ENCODE assay signal across 25 cellular contexts in genomic region chr1:202276920-202277319, GRCh38.
"Had no signal": no experiment of that assay in that cellular context is flagged by ENCODE, and none has a peak within 500 bp of the region (broad histone marks: within the 10 kb centered on the region; RNA-seq: fewer than 3 reads in every experiment).

No MANE protein-coding gene starts in this region.

- ATAC-seq: activated CD4-positive, alpha-beta T cell treated with anti-CD3 and anti-CD28 coated beads for 36 hours; activated CD8-positive, alpha-beta T cell treated with anti-CD3 and anti-CD28 coated beads, Interleukin-2, amount 10 ng/mL, durations not matched to agents 7 days and 5 days; activated naive CD4-positive, alpha-beta T cell treated with anti-CD3 and anti-CD28 coated beads, Interleukin-2, amount 50 U/mL, for 72 hours; activated T-cell treated with anti-CD3 and anti-CD28 coated beads, Interleukin-2, amount 50 U/mL, for 72 hours; T-helper 17 cell had no signal

- H3K27ac ChIP-seq: breast epithelium, cardiac muscle cell, colonic mucosa, epithelial cell of prostate had no signal

- H3K4me3 ChIP-seq: ascending aorta, breast epithelium, cardiac muscle cell, colonic mucosa had no signal

- H3K9me3 ChIP-seq: ascending aorta, breast epithelium, colonic mucosa had no signal

- H3K27me3 ChIP-seq: ascending aorta, breast epithelium, cardiac muscle cell, colonic mucosa had no signal

- H3K36me3 ChIP-seq: breast epithelium, cardiac muscle cell, colonic mucosa had no signal

- DNase-seq: activated CD4-positive, alpha-beta memory T cell treated with anti-CD3 and anti-CD28 coated beads for 36 hours; activated CD4-positive, alpha-beta T cell treated with anti-CD3 and anti-CD28 coated beads for 36 hours; activated CD4-positive, alpha-beta T cell treated with anti-CD3 and anti-CD28 coated beads, Interleukin-2, amount 10 ng/mL, durations not matched to agents 24 days and 14 days; activated CD4-positive, CD25-positive, alpha-beta regulatory T cell; activated CD8-positive, alpha-beta T cell treated with anti-CD3 and anti-CD28 coated beads, Interleukin-2, amount 10 ng/mL, durations not matched to agents 7 days and 5 days; activated gamma-delta T cell; activated naive CD4-positive, alpha-beta T cell; activated naive CD4-positive, alpha-beta T cell treated with anti-CD3 and anti-CD28 coated beads, Interleukin-2, amount 10 ng/mL, durations not matched to agents 7 days and 5 days; activated naive CD8-positive, alpha-beta T cell treated with anti-CD3 and anti-CD28 coated beads, Interleukin-2, amount 10 ng/mL, durations not matched to agents 7 days and 5 days; activated T-cell treated with anti-CD3 and anti-CD28 coated beads for 4 hours; activated T-cell treated with anti-CD3 and anti-CD28 coated beads, Interleukin-2, amount 50 U/mL, for 24 hours; activated T-cell treated with anti-CD3 and anti-CD28 coated beads, Interleukin-2, amount 50 U/mL, for 72 hours; central memory CD4-positive, alpha-beta T cell; cerebellar nuclear complex; colonic mucosa; effector CD8-positive, alpha-beta T cell; foreskin fibroblast; T-helper 1 cell; T-helper 17 cell; T1000 had no signal

- H3K4me1 ChIP-seq: colonic mucosa had no signal
